In the genomic region with DNA sequence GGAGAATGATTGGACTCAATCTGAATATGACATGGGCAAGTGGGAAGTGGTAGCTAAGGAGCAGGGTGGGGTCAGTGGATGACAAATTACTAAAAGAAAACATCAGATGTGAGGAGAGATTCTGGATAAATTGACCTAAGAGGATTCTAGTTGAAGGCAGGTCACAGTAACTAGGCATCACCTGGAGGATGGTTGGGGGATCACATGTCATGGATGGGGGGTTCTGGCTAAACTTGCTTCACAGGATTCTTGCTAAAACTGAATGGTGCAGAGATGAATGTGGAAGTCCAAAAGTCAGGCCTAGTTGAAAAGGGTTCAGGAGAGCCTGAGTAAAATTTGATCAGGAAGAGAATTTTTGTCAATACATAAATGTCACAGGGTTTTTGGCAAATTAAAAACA, we compare ENCODE assay signal across 14 cellular contexts. TPM values are rescaled to one million over a fixed set of nuclear protein-coding genes. Genes with fewer than 3 reads are reported as not detected.
A peak's percentile ranks its signal among the peaks of the same experiment; 100 is the strongest.
DNase-seq lines count a peak whose midpoint lies in the region; ATAC-seq and TF ChIP-seq lines count a peak whose summit lies in the region.
"Had no signal": no experiment of that assay in that cellular context is flagged by ENCODE, and none has a peak within 500 bp of the region (broad histone marks: within the 10 kb centered on the region; RNA-seq: fewer than 3 reads in every experiment).

No MANE protein-coding gene starts in this region.

- H3K27me3 ChIP-seq in GM23338 (ENCODE audit: insufficient read depth) (no peaks in the 10 kb centered on the region), WERI-Rb-1 (ENCODE audit: insufficient read depth, low read depth, severe bottlenecking) (no peaks in the 10 kb centered on the region), endodermal cell (ENCODE audit: control insufficient read depth, insufficient read depth, low read length, poor library complexity, severe bottlenecking) (no peaks in the 10 kb centered on the region)
- H3K27me3 ChIP-seq: BLaER1 treated with 17β-estradiol and CSF1 and Interleukin-3, amounts not matched to agents 10 nM and 100 nM had no signal

- H3K9me3 Mint-ChIP-seq in GM23338 (no peaks in the 10 kb centered on the region; the same call in 2 of the 3 replicates), endodermal cell (no peaks in the 10 kb centered on the region), endothelial cell (ENCODE audit: unreplicated experiment) (no peaks in the 10 kb centered on the region)
- H3K9me3 Mint-ChIP-seq in activated T-cell treated with anti-CD3 and anti-CD28 coated beads, Interleukin-2, amount 50 U/mL, for 4 hours = no peaks in the 10 kb centered on the region

- H3K36me3 ChIP-seq in GM23338 (ENCODE audit: insufficient read depth) = no peaks in the 10 kb centered on the region
- H3K36me3 ChIP-seq in WERI-Rb-1 = no peaks in the 10 kb centered on the region
- peaks cover 4% of the 10 kb centered on the region for H3K36me3 ChIP-seq in endodermal cell (ENCODE audit: control insufficient read depth, insufficient read depth, low read length)

- no peaks in the 10 kb centered on the region for H3K9me3 ChIP-seq in WERI-Rb-1 (ENCODE audit: severe bottlenecking)
- H3K9me3 ChIP-seq in endodermal cell (ENCODE audit: control insufficient read depth, low read length) = no peaks in the 10 kb centered on the region
- H3K9me3 ChIP-seq: BLaER1 treated with 17β-estradiol and CSF1 and Interleukin-3, amounts not matched to agents 10 nM and 100 nM had no signal

- no peaks in the 10 kb centered on the region for H3K36me3 Mint-ChIP-seq in GM23338 (ENCODE audit: low read depth)
- H3K36me3 Mint-ChIP-seq in endodermal cell (ENCODE audit: low read depth) = peaks cover 2% of the 10 kb centered on the region
- H3K36me3 Mint-ChIP-seq in activated T-cell treated with anti-CD3 and anti-CD28 coated beads, Interleukin-2, amount 50 U/mL, for 4 hours (ENCODE audit: insufficient read depth) = no peaks in the 10 kb centered on the region
- H3K36me3 Mint-ChIP-seq in endothelial cell (ENCODE audit: low read depth, unreplicated experiment) = no peaks in the 10 kb centered on the region

- ATAC-seq in GM23338 = peak; percentile 64; the same call in 2 of the 3 replicates
- ATAC-seq in activated T-cell treated with anti-CD3 and anti-CD28 coated beads, Interleukin-2, amount 50 U/mL, for 4 hours = no peak
- ATAC-seq in HG03520 (IDR thresholded peaks at IDR 0.05; ENCODE audit: unreplicated experiment) = no peak
- ATAC-seq: GM12878 had no signal

- H3K9ac ChIP-seq in endodermal cell (ENCODE audit: extremely low read depth, low read length, poor library complexity, severe bottlenecking) = no peak overlapping the region
- H3K9ac ChIP-seq: BLaER1 treated with 17β-estradiol and CSF1 and Interleukin-3, amounts not matched to agents 10 nM and 100 nM had no signal

- H3K27me3 Mint-ChIP-seq in GM23338 (ENCODE audit: insufficient read depth, low read depth, poor library complexity) (peaks cover 2% of the 10 kb centered on the region), endodermal cell (ENCODE audit: insufficient read depth) (no peaks in the 10 kb centered on the region), endothelial cell (ENCODE audit: unreplicated experiment) (no peaks in the 10 kb centered on the region)
- H3K27me3 Mint-ChIP-seq in activated T-cell treated with anti-CD3 and anti-CD28 coated beads, Interleukin-2, amount 50 U/mL, for 4 hours (ENCODE audit: low read depth) = no peaks in the 10 kb centered on the region
- H3K27me3 Mint-ChIP-seq: CD4-positive, CD25-positive, alpha-beta regulatory T cell had no signal

- H3K9me2 ChIP-seq in GM23338 (ENCODE audit: insufficient read depth) = no peaks in the 10 kb centered on the region

- H3K4me1 Mint-ChIP-seq in GM23338 = peaks cover 13% of the 10 kb centered on the region; the same call in 2 of the 3 replicates
- H3K4me1 Mint-ChIP-seq in endodermal cell = no peaks in the 10 kb centered on the region
- no peaks in the 10 kb centered on the region for H3K4me1 Mint-ChIP-seq in activated T-cell treated with anti-CD3 and anti-CD28 coated beads, Interleukin-2, amount 50 U/mL, for 4 hours (ENCODE audit: low read depth)
- no peaks in the 10 kb centered on the region for H3K4me1 Mint-ChIP-seq in endothelial cell (ENCODE audit: unreplicated experiment)

- TF ChIP-seq CTCF in GM23338 (conservative IDR thresholded peaks at IDR 0.05; ENCODE audit: low read depth in 2 of 2) (0 out of 4 replicates have a peak, but pooled peaks of 1 of the 2 experiments have one; percentile 23), WERI-Rb-1 (IDR thresholded peaks at IDR 0.05; ENCODE audit: low read depth, low read length) (0 out of 2 replicates have a peak, but pooled peaks have one; percentile 2), endodermal cell (conservative IDR thresholded peaks at IDR 0.05) (peak; percentile 34), endothelial cell (IDR thresholded peaks at IDR 0.05; ENCODE audit: unreplicated experiment) (no peak)

- no peaks in the 10 kb centered on the region for H3F3A ChIP-seq in GM23338 (replicated peaks; ENCODE audit: low read depth)

- DNase-seq in GM23338 (ENCODE audit: low spot score) = peak; percentile 49
- DNase-seq in WERI-Rb-1 = no peak
- DNase-seq in endodermal cell = no peak
- DNase-seq in activated T-cell treated with anti-CD3 and anti-CD28 coated beads, Interleukin-2, amount 50 U/mL, for 4 hours = no peak
- no peak for DNase-seq in endothelial cell (ENCODE audit: low spot score)
- DNase-seq in NCI-H748 treated with DMSO at 0.1 percent for 48 hours (lab: John Stamatoyannopoulos, UW) = no peak
- DNase-seq: ACHN; CD4-positive, CD25-positive, alpha-beta regulatory T cell; DMS53; IMR-90; KG1 had no signal

- H3K4me3 Mint-ChIP-seq in GM23338 (no peak overlapping the region), endodermal cell (no peak overlapping the region), endothelial cell (ENCODE audit: unreplicated experiment) (no peak overlapping the region)
- H3K4me3 Mint-ChIP-seq in activated T-cell treated with anti-CD3 and anti-CD28 coated beads, Interleukin-2, amount 50 U/mL, for 4 hours = no peak overlapping the region
- H3K4me3 Mint-ChIP-seq: CD4-positive, CD25-positive, alpha-beta regulatory T cell had no signal

- no peaks in the 10 kb centered on the region for H4K20me1 ChIP-seq in GM23338 (replicated peaks; ENCODE audit: insufficient read depth)
- H4K20me1 ChIP-seq: BLaER1 treated with 17β-estradiol and CSF1 and Interleukin-3, amounts not matched to agents 10 nM and 100 nM had no signal

- no peak overlapping the region for H3K27ac ChIP-seq in GM23338 (ENCODE audit: low read depth)
- H3K27ac ChIP-seq in WERI-Rb-1 = no peak overlapping the region
- no peak overlapping the region for H3K27ac ChIP-seq in endodermal cell (ENCODE audit: low read depth, low read length)
- H3K27ac ChIP-seq: BLaER1 treated with 17β-estradiol and CSF1 and Interleukin-3, amounts not matched to agents 10 nM and 100 nM had no signal

- no peak overlapping the region for H2AFZ ChIP-seq in GM23338

- peaks cover 12% of the 10 kb centered on the region for H3K4me1 ChIP-seq in GM23338 (ENCODE audit: insufficient read depth)
- H3K4me1 ChIP-seq in endodermal cell (ENCODE audit: control insufficient read depth, insufficient read depth, low read length) = no peaks in the 10 kb centered on the region
- H3K4me1 ChIP-seq: BLaER1 treated with 17β-estradiol and CSF1 and Interleukin-3, amounts not matched to agents 10 nM and 100 nM had no signal

- H3K27ac Mint-ChIP-seq in GM23338 = no peak overlapping the region
- H3K27ac Mint-ChIP-seq in endodermal cell = no peak overlapping the region
- H3K27ac Mint-ChIP-seq in endothelial cell (ENCODE audit: unreplicated experiment) = no peak overlapping the region

- H3K79me2 ChIP-seq in GM23338 (replicated peaks; ENCODE audit: insufficient read depth) = no peaks in the 10 kb centered on the region

- no peak overlapping the region for H3K4me2 ChIP-seq in GM23338
- H3K4me2 ChIP-seq: BLaER1 treated with 17β-estradiol and CSF1 and Interleukin-3, amounts not matched to agents 10 nM and 100 nM had no signal

- H3K4me3 ChIP-seq in GM23338 (no peak overlapping the region), WERI-Rb-1 (ENCODE audit: low read depth, low read length) (no peak overlapping the region), endodermal cell (ENCODE audit: low read length) (no peak overlapping the region)
- H3K4me3 ChIP-seq: BLaER1 treated with 17β-estradiol and CSF1 and Interleukin-3, amounts not matched to agents 10 nM and 100 nM; GM12878 had no signal

TF ChIP-seq in GM23338, 12 proteins besides CTCF, POLR2A, EP300 and RAD21 (continues in another document):
- TF ChIP-seq EZH2 (IDR thresholded peaks at IDR 0.05; ENCODE audit: low read depth, unreplicated experiment) (no peak), JUNB (IDR thresholded peaks at IDR 0.05; ENCODE audit: unreplicated experiment) (no peak), POLR2AphosphoS5 (IDR thresholded peaks at IDR 0.05; ENCODE audit: low read depth) (no peak), CREB1 (CRISPR knock-in tag; IDR thresholded peaks at IDR 0.05; ENCODE audit: low read depth) (no peak)

RNA-seq across cellular contexts. Expression of gene CLHC1, which starts 18.3 kb away (rescaled TPM):
- 3.1 and 6.2 TPM in 2 replicates for total RNA-seq in GM23338 (2014; rRNA removed; shearing (Covaris generic))
- polyA plus RNA-seq in GM23338 (2016; fragmentation: Nextera tagmentation; extraction: Ambion mirVana) = 5.0 and 5.1 TPM in 2 replicates
- total RNA-seq in endodermal cell (10 to 100 TPM; 15.4 to 17.9 TPM), endothelial cell (ENCODE audit: unreplicated experiment) (20.2 TPM)
- 10.5 TPM for polyA plus RNA-seq in endodermal cell (2013, experiment 1 of 2)
- polyA plus RNA-seq in endodermal cell (2013, experiment 2 of 2) = 9.7 TPM
- total RNA-seq in activated T-cell treated with anti-CD3 and anti-CD28 coated beads, Interleukin-2, amount 50 U/mL, for 4 hours = 1 to 10 TPM; 2.8 to 4.3 (median 3.6) TPM

RNA-seq across cellular contexts. Expression of gene RPS27A, which starts 18.7 kb away (rescaled TPM):
- 1,424 and 1,606 TPM in 2 replicates for total RNA-seq in GM23338 (2014; rRNA removed; shearing (Covaris generic))
- polyA plus RNA-seq in GM23338 (2016; fragmentation: Nextera tagmentation; extraction: Ambion mirVana) = 1,538 and 1,672 TPM in 2 replicates
- total RNA-seq in endodermal cell (1,000 to 10,000 TPM; 1,231 to 1,254 TPM), endothelial cell (ENCODE audit: unreplicated experiment) (1,292 TPM)
- polyA plus RNA-seq in endodermal cell (2013, experiment 1 of 2) = 1,975 TPM
- 1,984 TPM for polyA plus RNA-seq in endodermal cell (2013, experiment 2 of 2)
- total RNA-seq in activated T-cell treated with anti-CD3 and anti-CD28 coated beads, Interleukin-2, amount 50 U/mL, for 4 hours = 1,000 to 10,000 TPM; 1,450 to 1,497 (median 1,473) TPM

RNA-seq across cellular contexts. Expression of gene MTIF2, which starts 55.2 kb away (rescaled TPM):
- total RNA-seq in GM23338 (2014; rRNA removed; shearing (Covaris generic)) = 38.9 and 39.0 TPM in 2 replicates
- polyA plus RNA-seq in GM23338 (2016; fragmentation: Nextera tagmentation; extraction: Ambion mirVana) = 31.9 and 32.5 TPM in 2 replicates
- 10 to 100 TPM; 30.7 to 35.3 TPM for total RNA-seq in endodermal cell
- 27.2 TPM for polyA plus RNA-seq in endodermal cell (2013, experiment 1 of 2)
- polyA plus RNA-seq in endodermal cell (2013, experiment 2 of 2) = 24.5 TPM
- 10 to 100 TPM; 55.6 to 59.8 (median 58.1) TPM for total RNA-seq in activated T-cell treated with anti-CD3 and anti-CD28 coated beads, Interleukin-2, amount 50 U/mL, for 4 hours
- total RNA-seq in endothelial cell (ENCODE audit: unreplicated experiment) = 22.9 TPM
